34 cellular contexts compared by ENCODE assay signal in the genomic region with DNA sequence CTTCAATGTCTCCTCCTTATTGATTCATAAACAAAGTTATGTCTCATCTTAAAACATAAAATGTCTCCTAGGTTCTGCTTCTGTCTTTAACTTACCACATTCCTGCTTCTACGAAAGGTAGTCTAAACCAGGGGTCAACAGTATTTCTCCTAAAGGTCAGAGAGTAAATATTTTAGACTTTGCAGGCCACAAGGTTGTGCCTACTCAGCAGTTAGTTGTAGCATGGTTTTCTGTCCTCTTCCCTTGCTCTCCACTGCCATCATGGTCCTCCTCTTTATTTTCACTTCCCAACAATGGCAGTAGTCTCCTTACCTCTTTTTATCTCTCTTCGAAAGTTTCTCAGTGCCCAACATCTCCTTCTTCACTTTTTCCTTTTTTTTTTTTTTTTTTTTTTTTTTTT.
"Had no signal": no experiment of that assay in that cellular context is flagged by ENCODE, and none has a peak within 500 bp of the region (broad histone marks: within the 10 kb centered on the region; RNA-seq: fewer than 3 reads in every experiment).

No MANE protein-coding gene starts in this region.

- ATAC-seq: activated CD8-positive, alpha-beta T cell treated with anti-CD3 and anti-CD28 coated beads for 36 hours; activated naive CD4-positive, alpha-beta T cell treated with anti-CD3 and anti-CD28 coated beads, Interleukin-2, amount 50 U/mL, for 72 hours; activated T-cell treated with anti-CD3 and anti-CD28 coated beads, Interleukin-2, amount 50 U/mL, for 4 hours; activated T-cell treated with anti-CD3 and anti-CD28 coated beads, Interleukin-2, amount 50 U/mL, for 72 hours; activated T-helper 17 cell treated with anti-CD3 and anti-CD28 coated beads, Interleukin-2, amount 50 U/mL, for 72 hours; body of pancreas had no signal

- H3K27me3 ChIP-seq: adrenal gland, body of pancreas, brain microvascular endothelial cell, breast epithelium had no signal

- H3K36me3 ChIP-seq: adrenal gland, brain microvascular endothelial cell, breast epithelium had no signal

- H3K9me3 ChIP-seq: adrenal gland, body of pancreas, breast epithelium had no signal

- DNase-seq: activated B cell treated with CpG ODN at 0.5 μM for 24 hours; activated CD4-positive, alpha-beta memory T cell treated with anti-CD3 and anti-CD28 coated beads for 36 hours; activated CD4-positive, alpha-beta T cell treated with anti-CD3 and anti-CD28 coated beads for 4 hours; activated CD4-positive, alpha-beta T cell treated with anti-CD3 and anti-CD28 coated beads, Interleukin-2, amount 10 ng/mL, durations not matched to agents 24 days and 14 days; activated CD4-positive, alpha-beta T cell treated with anti-CD3 and anti-CD28 coated beads, Interleukin-2, amount 50 U/mL, for 1 hour; activated CD4-positive, alpha-beta T cell treated with anti-CD3 and anti-CD28 coated beads, Interleukin-2, amount 50 U/mL, for 4 hours; activated CD4-positive, CD25-positive, alpha-beta regulatory T cell treated with anti-CD3 and anti-CD28 coated beads, Interleukin-2, amount 50 U/mL, for 72 hours; activated CD8-positive, alpha-beta memory T cell treated with anti-CD3 and anti-CD28 coated beads, Interleukin-2, amount 50 U/mL, for 4 hours; activated CD8-positive, alpha-beta T cell treated with anti-CD3 and anti-CD28 coated beads for 36 hours; activated effector memory CD4-positive, alpha-beta T cell treated with anti-CD3 and anti-CD28 coated beads, Interleukin-2, amount 50 U/mL, for 16 hours; activated gamma-delta T cell treated with Interleukin-2 at 50 U/mL for 16 hours; activated naive CD4-positive, alpha-beta T cell; activated naive CD4-positive, alpha-beta T cell treated with anti-CD3 and anti-CD28 coated beads for 36 hours; activated naive CD4-positive, alpha-beta T cell treated with anti-CD3 and anti-CD28 coated beads, Interleukin-2, amount 50 U/mL, for 16 hours; activated naive CD8-positive, alpha-beta T cell treated with anti-CD3 and anti-CD28 coated beads for 36 hours; activated T-cell treated with anti-CD3 and anti-CD28 coated beads for 4 hours; activated T-cell treated with anti-CD3 and anti-CD28 coated beads, Interleukin-2, amount 50 U/mL, for 1 hour; activated T-cell treated with anti-CD3 and anti-CD28 coated beads, Interleukin-2, amount 50 U/mL, for 4 hours; activated T-cell treated with anti-CD3 and anti-CD28 coated beads, Interleukin-2, amount 50 U/mL, for 72 hours; adrenal gland; amniotic stem cell; aorta; body of pancreas; brain microvascular endothelial cell; central memory CD4-positive, alpha-beta T cell; T-helper 2 cell; T-helper 9 cell had no signal

- H3K4me1 ChIP-seq: adrenal gland, body of pancreas, breast epithelium had no signal

- H3K27ac ChIP-seq: adrenal gland, body of pancreas, brain microvascular endothelial cell, breast epithelium, VCaP had no signal

- H3K4me3 ChIP-seq: adrenal gland, body of pancreas, breast epithelium had no signal

- FAIRE-seq: astrocyte, colon, TTC549 had no signal
